In the genomic region with DNA sequence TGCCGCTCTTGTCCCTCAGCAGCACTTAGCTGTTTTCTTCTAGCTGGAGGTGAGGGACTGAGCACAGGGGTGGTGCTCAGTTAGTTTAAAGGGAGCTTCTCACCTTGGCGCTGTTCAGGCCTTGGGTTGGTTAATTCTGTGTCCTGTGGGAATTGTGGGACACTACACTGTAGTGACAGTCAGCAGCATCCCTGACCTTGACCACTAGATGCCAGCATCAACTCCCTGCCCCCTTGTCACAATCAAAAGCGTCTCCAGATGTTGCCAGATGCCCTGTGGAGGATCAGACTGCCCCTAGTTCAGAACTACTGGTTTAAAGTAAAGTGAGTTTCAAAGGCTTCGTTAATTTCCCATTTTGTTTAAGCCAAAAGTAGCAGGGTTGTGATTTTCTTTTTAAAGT, we compare ENCODE assay signal across 15 cellular contexts.
DNase-seq lines count a peak whose midpoint lies in the region; ATAC-seq and TF ChIP-seq lines count a peak whose summit lies in the region.
"Had no signal": no experiment of that assay in that cellular context is flagged by ENCODE, and none has a peak within 500 bp of the region (broad histone marks: within the 10 kb centered on the region; RNA-seq: fewer than 3 reads in every experiment).

No MANE protein-coding gene starts in this region.

- no peaks in the 10 kb centered on the region for H4K20me1 ChIP-seq in MM.1S (ENCODE audit: insufficient read depth, low read length)

- H3K36me3 ChIP-seq in MM.1S (replicated peaks; ENCODE audit: insufficient read depth, low read length) (no peaks in the 10 kb centered on the region), WERI-Rb-1 (no peaks in the 10 kb centered on the region), parathyroid adenoma (ENCODE audit: control insufficient read depth, insufficient read depth, low read length) (no peaks in the 10 kb centered on the region)

- no peak overlapping the region for H2AFZ ChIP-seq in MM.1S (ENCODE audit: low read length)
- H2AFZ ChIP-seq in parathyroid adenoma, result no peak overlapping the region

- H3K27ac ChIP-seq in MM.1S (ENCODE audit: low read length) (no peak overlapping the region), WERI-Rb-1 (no peak overlapping the region), parathyroid adenoma (no peak overlapping the region)

- H3K79me2 ChIP-seq in MM.1S (ENCODE audit: low read length), result no peaks in the 10 kb centered on the region
- no peaks in the 10 kb centered on the region for H3K79me2 ChIP-seq in parathyroid adenoma

- DNase-seq in SIG-M5 treated with dmso at 0.1 percent for 504 hours (lab: John Stamatoyannopoulos, UW; ENCODE audit: unreplicated experiment) (peak; percentile 8), SIG-M5 (lab: John Stamatoyannopoulos, UW) (no peak), MM.1S (no peak), WERI-Rb-1 (peak; percentile 33), dermis blood vessel endothelial cell (no peak)
- no peak for DNase-seq in stimulated activated CD4-positive, alpha-beta T cell treated with anti-CD3 and anti-CD28 coated beads, Interleukin-12 subunit alpha, Interleukin-12 subunit beta, amount 100 ng/mL, for 4 hours
- DNase-seq: activated B cell treated with CpG ODN at 0.5 μM for 24 hours; activated CD8-positive, alpha-beta memory T cell treated with anti-CD3 and anti-CD28 coated beads for 24 hours; NCI-H1048; NCI-H2171 treated with DMSO at 0.1 percent for 48 hours; stimulated activated CD4-positive, alpha-beta T cell treated with anti-CD3 and anti-CD28 coated beads, Interleukin-4, amount 100 ng/mL, for 1 hour; stimulated activated CD8-positive, alpha-beta memory T cell treated with anti-CD3 and anti-CD28 coated beads, Interleukin-4, amount 100 ng/mL, for 48 hours; SW 1271 had no signal

- H3K4me2 ChIP-seq in MM.1S (ENCODE audit: low read depth, low read length) (no peak overlapping the region), parathyroid adenoma (ENCODE audit: low read length) (no peak overlapping the region)

- H3K9ac ChIP-seq in MM.1S (ENCODE audit: low read length) (no peak overlapping the region), parathyroid adenoma (no peak overlapping the region)

- no peaks in the 10 kb centered on the region for H3F3A ChIP-seq in MM.1S (ENCODE audit: insufficient read depth, low read length)

- H3K4me1 ChIP-seq in MM.1S (ENCODE audit: low read length) (no peaks in the 10 kb centered on the region), parathyroid adenoma (no peaks in the 10 kb centered on the region)

- H3K9me2 ChIP-seq in MM.1S (replicated peaks; ENCODE audit: insufficient read depth, low read length), result no peaks in the 10 kb centered on the region

- no peaks in the 10 kb centered on the region for H3K27me3 ChIP-seq in MM.1S (replicated peaks; ENCODE audit: insufficient read depth, low read length)
- no peaks in the 10 kb centered on the region for H3K27me3 ChIP-seq in WERI-Rb-1 (ENCODE audit: insufficient read depth, low read depth, severe bottlenecking)
- no peaks in the 10 kb centered on the region for H3K27me3 ChIP-seq in parathyroid adenoma (ENCODE audit: control insufficient read depth, insufficient read depth, low read length)

- TF ChIP-seq CTCF in MM.1S (IDR thresholded peaks at IDR 0.05; ENCODE audit: low read length) (peak; percentile 43), WERI-Rb-1 (IDR thresholded peaks at IDR 0.05; ENCODE audit: low read depth, low read length) (peak; percentile 60), parathyroid adenoma (IDR thresholded peaks at IDR 0.05) (peak; percentile 22)

- H3K9me3 ChIP-seq in MM.1S (replicated peaks; ENCODE audit: insufficient read depth, low read length), result no peaks in the 10 kb centered on the region
- no peaks in the 10 kb centered on the region for H3K9me3 ChIP-seq in WERI-Rb-1 (ENCODE audit: severe bottlenecking)
- no peaks in the 10 kb centered on the region for H3K9me3 ChIP-seq in parathyroid adenoma (ENCODE audit: control insufficient read depth, low read length)

- no peak for ATAC-seq in HG02852 (IDR thresholded peaks at IDR 0.05; ENCODE audit: unreplicated experiment)

- H3K4me3 ChIP-seq in MM.1S (ENCODE audit: low read length), result no peak overlapping the region
- no peak overlapping the region for H3K4me3 ChIP-seq in WERI-Rb-1 (ENCODE audit: low read depth, low read length)
- H3K4me3 ChIP-seq in parathyroid adenoma (ENCODE audit: low read depth, low read length), result no peak overlapping the region

Comparison
In these comparisons a context has a peak if more than half of its experiments do, and no peak if none do; other contexts are left out.
1. DNase-seq: peak in SIG-M5 treated with dmso at 0.1 percent for 504 hours (single experiment) and WERI-Rb-1 (single experiment); none in SIG-M5 (single experiment), MM.1S (single experiment), stimulated activated CD4-positive, alpha-beta T cell treated with anti-CD3 and anti-CD28 coated beads, Interleukin-12 subunit alpha, Interleukin-12 subunit beta, amount 100 ng/mL, for 4 hours (single experiment) and dermis blood vessel endothelial cell (single experiment).
2. Peak in every context shown above with its lines, with median percentiles within 50 percentile points of each other: CTCF ChIP-seq.